8 cellular contexts compared by ENCODE assay signal in the genomic region with DNA sequence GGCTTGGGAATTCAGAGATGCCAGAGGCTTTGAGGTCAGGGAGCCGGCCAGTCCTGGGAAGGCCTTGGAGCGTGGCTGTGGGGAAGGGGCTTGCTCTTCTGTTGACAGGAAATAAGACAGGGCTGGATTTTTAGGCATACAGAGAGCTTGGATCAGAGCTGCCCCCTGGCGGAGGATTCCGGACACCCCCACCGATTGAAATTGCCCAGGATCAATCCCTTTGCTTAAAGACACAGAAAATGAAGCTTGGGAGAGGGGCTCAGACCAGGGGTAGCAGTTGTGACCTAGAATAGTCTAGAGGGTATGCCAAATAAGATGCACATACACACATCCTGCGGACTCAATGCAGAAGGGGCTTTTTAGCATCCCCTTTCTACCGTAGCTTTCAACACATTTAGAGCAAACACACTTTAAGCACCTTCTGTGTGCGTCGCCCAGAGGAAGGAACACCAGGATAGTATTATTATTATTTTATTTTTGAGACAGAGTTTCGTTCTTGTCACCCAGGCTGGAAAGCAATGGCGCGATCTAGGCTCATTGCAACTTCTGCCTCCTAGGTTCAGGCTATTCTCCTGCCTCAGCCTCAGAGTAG. TPM values are rescaled to one million over a fixed set of nuclear protein-coding genes. Genes with fewer than 3 reads are reported as not detected.
A peak's percentile ranks its signal among the peaks of the same experiment; 100 is the strongest.
DNase-seq lines count a peak whose midpoint lies in the region; ATAC-seq and TF ChIP-seq lines count a peak whose summit lies in the region.

No MANE protein-coding gene starts in this region.

- H3K9me3 ChIP-seq in thoracic aorta, result no peaks in the 10 kb centered on the region

- peak overlapping the region in 1 of 2 donors; percentile 22 for H3K27ac ChIP-seq in thoracic aorta

- peak overlapping the region; percentile 82 for H3K27ac Mint-ChIP-seq in activated CD4-positive, alpha-beta T cell treated with anti-CD3 and anti-CD28 coated beads, Interleukin-2, amount 10 ng/mL, durations not matched to agents 24 days and 14 days
- peak overlapping the region; percentile 51 to 93 for H3K27ac Mint-ChIP-seq in natural killer cell

- TF ChIP-seq CTCF in natural killer cell (IDR thresholded peaks at IDR 0.05) (peak; percentile 79), thoracic aorta (IDR thresholded peaks at IDR 0.05) (peak; percentile 71)

- no peaks in the 10 kb centered on the region for H3K27me3 ChIP-seq in thoracic aorta (replicated peaks; ENCODE audit: insufficient read depth)

- H3K4me3 Mint-ChIP-seq in activated CD4-positive, alpha-beta T cell treated with anti-CD3 and anti-CD28 coated beads, Interleukin-2, amount 10 ng/mL, durations not matched to agents 24 days and 14 days, result peak overlapping the region; percentile 84
- peak overlapping the region; percentile 84 for H3K4me3 Mint-ChIP-seq in natural killer cell

- no peak overlapping the region for H3K4me3 ChIP-seq in thoracic aorta

- peaks cover 17% of the 10 kb centered on the region for H3K27me3 Mint-ChIP-seq in activated CD4-positive, alpha-beta T cell treated with anti-CD3 and anti-CD28 coated beads, Interleukin-2, amount 10 ng/mL, durations not matched to agents 24 days and 14 days
- peaks cover 11 to 12% of the 10 kb centered on the region in 2 donors for H3K27me3 Mint-ChIP-seq in natural killer cell (ENCODE audit: low read depth in 2 of 2)

- no peaks in the 10 kb centered on the region for H3K9me3 Mint-ChIP-seq in activated CD4-positive, alpha-beta T cell treated with anti-CD3 and anti-CD28 coated beads, Interleukin-2, amount 10 ng/mL, durations not matched to agents 24 days and 14 days
- H3K9me3 Mint-ChIP-seq in natural killer cell, result no peaks in the 10 kb centered on the region

- peaks cover 28% of the 10 kb centered on the region for H3K4me1 Mint-ChIP-seq in activated CD4-positive, alpha-beta T cell treated with anti-CD3 and anti-CD28 coated beads, Interleukin-2, amount 10 ng/mL, durations not matched to agents 24 days and 14 days
- H3K4me1 Mint-ChIP-seq in natural killer cell, result peaks cover 34 to 36% of the 10 kb centered on the region in 2 donors

- peaks cover 9% of the 10 kb centered on the region for H3K36me3 Mint-ChIP-seq in activated CD4-positive, alpha-beta T cell treated with anti-CD3 and anti-CD28 coated beads, Interleukin-2, amount 10 ng/mL, durations not matched to agents 24 days and 14 days (ENCODE audit: low read depth)
- H3K36me3 Mint-ChIP-seq in natural killer cell, result no peaks in the 10 kb centered on the region

- ATAC-seq in activated CD4-positive, CD25-positive, alpha-beta regulatory T cell treated with anti-CD3 and anti-CD28 coated beads, Interleukin-2, amount 50 U/mL, for 24 hours, result no peak
- peak in 1 of 3 donors; percentile 18 for ATAC-seq in natural killer cell
- ATAC-seq in thoracic aorta (ENCODE audit: insufficient number of reproducible peaks, low FRiP score, low read depth), result no peak
- no peak for ATAC-seq in GM21447 (IDR thresholded peaks at IDR 0.05; ENCODE audit: unreplicated experiment)

- peaks cover 13 to 59% of the 10 kb centered on the region in 2 donors for H3K4me1 ChIP-seq in thoracic aorta (ENCODE audit: control insufficient read depth in 1 of 2, low read depth in 2 of 2)

- intact Hi-C loops in activated CD4-positive, alpha-beta T cell treated with anti-CD3 and anti-CD28 coated beads, Interleukin-2, amount 10 ng/mL, durations not matched to agents 24 days and 14 days (cut with micrococcal nuclease), result loop anchor here (1.0 to 2.0 kb wide), 3 partner anchors 13 to 485 kb away; no protein-coding TSS in a partner anchor
- intact Hi-C loops in natural killer cell (cut with micrococcal nuclease), result loop anchor here (1.0 kb wide), 1 partner anchor 493 kb away; no protein-coding TSS in a partner anchor

- no peaks in the 10 kb centered on the region for H3K36me3 ChIP-seq in thoracic aorta

- peak; percentile 38 to 60 (median 42) for DNase-seq in activated CD4-positive, CD25-positive, alpha-beta regulatory T cell (lab: John Stamatoyannopoulos, UW)
- DNase-seq in NCI-H345 treated with DMSO at 0.1 percent for 48 hours (lab: John Stamatoyannopoulos, UW; ENCODE audit: unreplicated experiment) (peak; percentile 25), dedifferentiated amniotic fluid mesenchymal stem cell (ENCODE audit: extremely low spot score) (peak; percentile 67), natural killer cell (peak; percentile 66), thoracic aorta (ENCODE audit: low spot score) (no peak)
- DNase-seq in activated CD4-positive, alpha-beta T cell treated with anti-CD3 and anti-CD28 coated beads, Interleukin-2, amount 10 ng/mL, durations not matched to agents 24 days and 14 days, result peak; percentile 92

RNA-seq across cellular contexts. Expression of gene NTMT1, which starts 1.7 kb away (rescaled TPM):
- total RNA-seq in activated CD4-positive, alpha-beta T cell treated with anti-CD3 and anti-CD28 coated beads, Interleukin-2, amount 10 ng/mL, durations not matched to agents 24 days and 14 days, result 72.0 and 72.4 TPM in 2 replicates
- total RNA-seq in natural killer cell (10 to 100 TPM; 17.1 to 23.5 (median 17.1) TPM), thoracic aorta (10 to 100 TPM; 16.9 to 27.2 TPM)

RNA-seq across cellular contexts. Expression of gene C9orf50, which starts 3.4 kb away (rescaled TPM):
- total RNA-seq in activated CD4-positive, alpha-beta T cell treated with anti-CD3 and anti-CD28 coated beads, Interleukin-2, amount 10 ng/mL, durations not matched to agents 24 days and 14 days, result not detected in 2 replicates
- total RNA-seq in natural killer cell (not detected), thoracic aorta (not detected)

RNA-seq across cellular contexts. Expression of gene ASB6, which starts 17.7 kb away (rescaled TPM):
- 21.9 and 22.7 TPM in 2 replicates for total RNA-seq in activated CD4-positive, alpha-beta T cell treated with anti-CD3 and anti-CD28 coated beads, Interleukin-2, amount 10 ng/mL, durations not matched to agents 24 days and 14 days
- 10 to 100 TPM; 21.9 to 35.4 (median 32.4) TPM for total RNA-seq in natural killer cell
- 10 to 100 TPM; 23.0 to 31.0 TPM for total RNA-seq in thoracic aorta

RNA-seq across cellular contexts. Expression of gene PRRX2, which starts 41.2 kb away (rescaled TPM):
- 3.4 and 3.8 TPM in 2 replicates for total RNA-seq in activated CD4-positive, alpha-beta T cell treated with anti-CD3 and anti-CD28 coated beads, Interleukin-2, amount 10 ng/mL, durations not matched to agents 24 days and 14 days
- total RNA-seq in natural killer cell, result not detected
- 10 to 100 TPM; 42.0 to 66.1 TPM for total RNA-seq in thoracic aorta
